In genomic region chr4:132498215-132498614, GRCh38 we compare ENCODE assay signal across 9 cellular contexts.
"Had no signal": no experiment of that assay in that cellular context is flagged by ENCODE, and none has a peak within 500 bp of the region (broad histone marks: within the 10 kb centered on the region; RNA-seq: fewer than 3 reads in every experiment).

No MANE protein-coding gene starts in this region.

- H3K4me3 ChIP-seq: GM23338, HAP-1 had no signal

- H3K4me1 ChIP-seq: HAP-1 had no signal

- H2AFZ ChIP-seq: GM23338 had no signal

- H3K4me2 ChIP-seq: GM23338, KMS-11 had no signal

- H3K36me3 ChIP-seq: HAP-1 had no signal

- H3K27ac ChIP-seq: HL-60, KMS-11 had no signal

- H3K9ac ChIP-seq: KMS-11 had no signal

- ATAC-seq: GM23338, HCT116, HepG2 had no signal

- FAIRE-seq: HepG2 had no signal

- H3K9me3 ChIP-seq: HAP-1 had no signal

- DNase-seq: H7, HFFc6, KBM-7 had no signal
